In genomic region chr5:151743535-151743934, GRCh38 we compare ENCODE assay signal across 1 cellular context.
TF ChIP-seq lines count a peak whose summit lies in the region.

No MANE protein-coding gene starts in this region.

TF ChIP-seq in IMR-90, 13 proteins besides CTCF, POLR2A, EP300 and RAD21:
- TF ChIP-seq MXI1 (IDR thresholded peaks at IDR 0.05; ENCODE audit: borderline replicate concordance, low read depth, low read length) = no peak
- TF ChIP-seq MAZ (IDR thresholded peaks at IDR 0.05; ENCODE audit: borderline replicate concordance, low read depth, low read length) = no peak
- no peak for TF ChIP-seq SMC3 (IDR thresholded peaks at IDR 0.05; ENCODE audit: low read depth, low read length)
- no peak for TF ChIP-seq ELK1 (IDR thresholded peaks at IDR 0.05; ENCODE audit: borderline replicate concordance, low read depth, low read length)
- TF ChIP-seq, protein P1, sequence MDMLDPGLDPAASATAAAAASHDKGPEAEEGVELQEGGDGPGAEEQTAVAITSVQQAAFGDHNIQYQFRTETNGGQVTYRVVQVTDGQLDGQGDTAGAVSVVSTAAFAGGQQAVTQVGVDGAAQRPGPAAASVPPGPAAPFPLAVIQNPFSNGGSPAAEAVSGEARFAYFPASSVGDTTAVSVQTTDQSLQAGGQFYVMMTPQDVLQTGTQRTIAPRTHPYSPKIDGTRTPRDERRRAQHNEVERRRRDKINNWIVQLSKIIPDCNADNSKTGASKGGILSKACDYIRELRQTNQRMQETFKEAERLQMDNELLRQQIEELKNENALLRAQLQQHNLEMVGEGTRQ (IDR thresholded peaks at IDR 0.05; ENCODE audit: low read depth, low read length) = no peak
- no peak for TF ChIP-seq FOS (IDR thresholded peaks at IDR 0.05; ENCODE audit: low read depth, low read length)
- TF ChIP-seq MAFK (IDR thresholded peaks at IDR 0.05; ENCODE audit: low read depth, low read length) = no peak
- no peak for TF ChIP-seq CHD1 (IDR thresholded peaks at IDR 0.05; ENCODE audit: low read depth, low read length)
- TF ChIP-seq RCOR1 (IDR thresholded peaks at IDR 0.05; ENCODE audit: insufficient replicate concordance, low read length) = no peak
- TF ChIP-seq CEBPB (IDR thresholded peaks at IDR 0.05; ENCODE audit: low read depth, low read length) = no peak
- TF ChIP-seq RFX5 (IDR thresholded peaks at IDR 0.05; ENCODE audit: low read depth, low read length) = no peak
- no peak for TF ChIP-seq BHLHE40 (IDR thresholded peaks at IDR 0.05; ENCODE audit: low read depth, low read length)
- TF ChIP-seq NFE2L2 (IDR thresholded peaks at IDR 0.05; ENCODE audit: low read depth, low read length) = no peak
